17 cellular contexts compared by ENCODE assay signal in genomic region chr9:7656648-7657047, GRCh38.
DNase-seq lines count a peak whose midpoint lies in the region; ATAC-seq and TF ChIP-seq lines count a peak whose summit lies in the region.
"Had no signal": no experiment of that assay in that cellular context is flagged by ENCODE, and none has a peak within 500 bp of the region (broad histone marks: within the 10 kb centered on the region; RNA-seq: fewer than 3 reads in every experiment).

No MANE protein-coding gene starts in this region.

- no peaks in the 10 kb centered on the region for H3K36me3 ChIP-seq in mucosa of descending colon (ENCODE audit: low read depth)

- no peaks in the 10 kb centered on the region for H3K9me3 ChIP-seq in mucosa of descending colon

- intact Hi-C loops in mucosa of descending colon (cut with DNase I, micrococcal nuclease): no loop called here

- H3K4me1 ChIP-seq in mucosa of descending colon (ENCODE audit: low read depth): no peaks in the 10 kb centered on the region

- H3K4me3 ChIP-seq in cardiac fibroblast (replicated peaks in 1 of 2; ENCODE audit: low read depth in 2 of 2, low read length in 2 of 2): no peak overlapping the region
- H3K4me3 ChIP-seq in mucosa of descending colon: no peak overlapping the region

- DNase-seq in A172 (ENCODE audit: low spot score) (peak; percentile 11), NCI-H1092 treated with DMSO at 0.1 percent for 48 hours (lab: John Stamatoyannopoulos, UW) (peak; percentile 25), cardiac fibroblast (ENCODE audit: low read depth in 2 of 2) (peak; percentile 6 to 18), mucosa of descending colon (peak in 1 of 3 donors; percentile 43), NCI-H2081 treated with DMSO at 0.1 percent for 48 hours (lab: John Stamatoyannopoulos, UW) (no peak), NCI-H226 (no peak), HK-2 (ENCODE audit: unreplicated experiment) (no peak)
- DNase-seq: activated CD4-positive, alpha-beta T cell treated with anti-CD3 and anti-CD28 coated beads for 48 hours; activated naive CD8-positive, alpha-beta T cell treated with anti-CD3 and anti-CD28 coated beads, Interleukin-2, amount 50 U/mL, for 24 hours; activated T-cell treated with anti-CD3 and anti-CD28 coated beads, Interleukin-2, amount 50 U/mL, for 4 hours; mesendoderm; MV-4-11; NCI-H510A treated with DMSO at 0.1 percent for 48 hours; RPMI8226; T-helper 2 cell had no signal

- ATAC-seq in mucosa of descending colon (peak; percentile 72), GM18520 (IDR thresholded peaks at IDR 0.05; ENCODE audit: unreplicated experiment) (no peak)
- ATAC-seq: activated naive CD8-positive, alpha-beta T cell treated with anti-CD3 and anti-CD28 coated beads, Interleukin-2, amount 50 U/mL, for 24 hours; activated T-cell treated with anti-CD3 and anti-CD28 coated beads, Interleukin-2, amount 50 U/mL, for 4 hours; esophagus mucosa had no signal

- TF ChIP-seq CTCF in cardiac fibroblast (IDR thresholded peaks at IDR 0.05; ENCODE audit: low read depth, low read length) (no peak), mucosa of descending colon (IDR thresholded peaks at IDR 0.05) (no peak)

Comparison
In these comparisons a context has a peak if more than half of its experiments do, and no peak if none do; other contexts are left out.
1. DNase-seq: peak in A172 (single experiment), NCI-H1092 treated with DMSO at 0.1 percent for 48 hours (single experiment) and cardiac fibroblast (2 of 2); none in NCI-H2081 treated with DMSO at 0.1 percent for 48 hours (single experiment), NCI-H226 (single experiment) and HK-2 (single experiment).